ENCODE assay signal across 7 cellular contexts in the genomic region with DNA sequence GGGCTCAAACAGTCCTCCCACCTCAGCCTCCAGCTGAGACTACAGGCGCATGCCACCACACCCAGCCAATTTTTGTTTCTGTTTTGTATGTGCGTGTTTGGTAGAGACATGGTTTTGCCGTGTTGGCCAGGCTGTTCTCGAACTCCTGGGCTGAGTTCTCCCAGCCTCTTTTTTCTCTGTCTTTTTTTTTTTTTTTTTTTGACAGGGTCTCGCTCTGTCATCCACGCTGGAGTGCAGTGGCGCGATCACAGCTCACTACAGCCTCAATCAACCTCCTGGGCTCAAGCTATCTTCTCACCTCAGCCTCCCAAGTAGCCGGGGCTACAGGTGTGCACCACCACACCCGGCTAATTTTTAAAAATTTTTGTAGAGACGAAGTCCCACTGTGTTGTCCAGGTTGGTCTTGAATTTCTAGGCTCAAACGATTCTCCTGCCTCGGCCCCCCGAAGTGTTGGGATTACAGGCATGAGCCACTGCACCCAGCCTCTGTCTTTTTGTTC. TPM values are rescaled to one million over a fixed set of nuclear protein-coding genes. Genes with fewer than 3 reads are reported as not detected.
DNase-seq lines count a peak whose midpoint lies in the region; ATAC-seq and TF ChIP-seq lines count a peak whose summit lies in the region.

No MANE protein-coding gene starts in this region.

- H3K36me3 ChIP-seq in KMS-11 (ENCODE audit: insufficient read depth): no peaks in the 10 kb centered on the region
- H3K36me3 ChIP-seq in subcutaneous abdominal adipose tissue (ENCODE audit: control insufficient read depth in 5 of 5, insufficient read depth in 5 of 5, low read length in 5 of 5): peaks cover 0 to 6% (median 0%) of the 10 kb centered on the region in 5 donors

- H3K4me3 Mint-ChIP-seq in activated naive CD8-positive, alpha-beta T cell treated with anti-CD3 and anti-CD28 coated beads, Interleukin-2, amount 10 ng/mL, durations not matched to agents 7 days and 5 days: peak overlapping the region; percentile 88

- H3K4me2 ChIP-seq in KMS-11: peak overlapping the region; percentile 55

- H4K20me1 ChIP-seq in KMS-11 (ENCODE audit: insufficient read depth): no peaks in the 10 kb centered on the region

- no peaks in the 10 kb centered on the region for H3K27me3 ChIP-seq in KMS-11 (ENCODE audit: insufficient read depth, low read depth)
- no peaks in the 10 kb centered on the region for H3K27me3 ChIP-seq in layer of hippocampus (ENCODE audit: control insufficient read depth, insufficient read depth, low read length)
- H3K27me3 ChIP-seq in subcutaneous abdominal adipose tissue (ENCODE audit: control insufficient read depth in 5 of 5, insufficient read depth in 4 of 5, low read length in 5 of 5): no peaks in the 10 kb centered on the region

- H3K27ac ChIP-seq in KMS-11: peak overlapping the region; percentile 68
- peak overlapping the region; percentile 65 for H3K27ac ChIP-seq in layer of hippocampus (ENCODE audit: low read depth, low read length)
- H3K27ac ChIP-seq in subcutaneous abdominal adipose tissue (ENCODE audit: low read depth, low read length): peak overlapping the region; percentile 77

- peaks cover 19% of the 10 kb centered on the region for H3K4me1 ChIP-seq in KMS-11 (ENCODE audit: low read depth, poor library complexity, severe bottlenecking)
- peaks cover 0 to 17% (median 15%) of the 10 kb centered on the region in 5 donors for H3K4me1 ChIP-seq in subcutaneous abdominal adipose tissue (ENCODE audit: control insufficient read depth in 5 of 5, insufficient read depth in 5 of 5, low read length in 5 of 5)

- H3K4me3 ChIP-seq in KMS-11 (IDR thresholded peaks at IDR 0.05; ENCODE audit: insufficient read depth, low read depth, low read length) (no peak overlapping the region), subcutaneous abdominal adipose tissue (ENCODE audit: low read depth in 1 of 5, low read length in 5 of 5) (peak overlapping the region in 4 of 5 donors; percentile 21 to 62 (median 56))

- ATAC-seq in activated naive CD8-positive, alpha-beta T cell treated with anti-CD3 and anti-CD28 coated beads, Interleukin-2, amount 10 ng/mL, durations not matched to agents 7 days and 5 days (ENCODE audit: low read depth): no peak
- ATAC-seq in GM19395 (IDR thresholded peaks at IDR 0.05; ENCODE audit: unreplicated experiment): no peak

- H3K27ac Mint-ChIP-seq in activated naive CD8-positive, alpha-beta T cell treated with anti-CD3 and anti-CD28 coated beads, Interleukin-2, amount 10 ng/mL, durations not matched to agents 7 days and 5 days: peak overlapping the region; percentile 94

- H3K27me3 Mint-ChIP-seq in activated naive CD8-positive, alpha-beta T cell treated with anti-CD3 and anti-CD28 coated beads, Interleukin-2, amount 10 ng/mL, durations not matched to agents 7 days and 5 days: no peaks in the 10 kb centered on the region

- no peaks in the 10 kb centered on the region for H3K36me3 Mint-ChIP-seq in activated naive CD8-positive, alpha-beta T cell treated with anti-CD3 and anti-CD28 coated beads, Interleukin-2, amount 10 ng/mL, durations not matched to agents 7 days and 5 days

- H3K9me3 ChIP-seq in subcutaneous abdominal adipose tissue (ENCODE audit: control insufficient read depth in 5 of 5, low read length in 5 of 5): no peaks in the 10 kb centered on the region

- peaks cover 37% of the 10 kb centered on the region for H3K79me2 ChIP-seq in KMS-11 (ENCODE audit: insufficient read depth, low read depth)

- DNase-seq in activated naive CD8-positive, alpha-beta T cell treated with anti-CD3 and anti-CD28 coated beads, Interleukin-2, amount 10 ng/mL, durations not matched to agents 7 days and 5 days: peak; percentile 45
- DNase-seq in NCI-H1694 treated with DMSO at 0.1 percent for 48 hours (lab: John Stamatoyannopoulos, UW) (no peak), NCI-H748 (lab: John Stamatoyannopoulos, UW; ENCODE audit: unreplicated experiment) (no peak)

- POLR2A ChIA-PET in activated naive CD8-positive, alpha-beta T cell treated with anti-CD3 and anti-CD28 coated beads, Interleukin-2, amount 10 ng/mL, durations not matched to agents 7 days and 5 days (lab: Charles Lee): interaction anchor here (0.6 to 5.1 kb wide), 31 partner anchors 8 to 1270 kb away, joined by 3 to 110 read pairs (median 5); a partner anchor contains a TSS

- peak overlapping the region; percentile 13; the same call in 1 of the 2 replicates for H2AFZ ChIP-seq in KMS-11 (ENCODE audit: low read depth)

- no peaks in the 10 kb centered on the region for H3K9me3 Mint-ChIP-seq in activated naive CD8-positive, alpha-beta T cell treated with anti-CD3 and anti-CD28 coated beads, Interleukin-2, amount 10 ng/mL, durations not matched to agents 7 days and 5 days

- TF ChIP-seq CTCF in KMS-11 (conservative IDR thresholded peaks at IDR 0.05; ENCODE audit: low read depth, low read length): no peak

- H3K9ac ChIP-seq in KMS-11 (peak overlapping the region; percentile 2; the same call in 1 of the 2 replicates), subcutaneous abdominal adipose tissue (ENCODE audit: low read length in 5 of 5) (peak overlapping the region in 3 of 5 donors; percentile 41 to 58 (median 56))

- H3K4me1 Mint-ChIP-seq in activated naive CD8-positive, alpha-beta T cell treated with anti-CD3 and anti-CD28 coated beads, Interleukin-2, amount 10 ng/mL, durations not matched to agents 7 days and 5 days: peaks cover 1% of the 10 kb centered on the region

RNA-seq across cellular contexts. Expression of a gene that starts 0.9 kb away (rescaled TPM):
- total RNA-seq in activated naive CD8-positive, alpha-beta T cell treated with anti-CD3 and anti-CD28 coated beads, Interleukin-2, amount 10 ng/mL, durations not matched to agents 7 days and 5 days: 10 to 100 TPM; 33.3 to 35.4 TPM

RNA-seq across cellular contexts. Expression of a gene that starts 37.8 kb away (rescaled TPM):
- total RNA-seq in activated naive CD8-positive, alpha-beta T cell treated with anti-CD3 and anti-CD28 coated beads, Interleukin-2, amount 10 ng/mL, durations not matched to agents 7 days and 5 days: 10 to 100 TPM; 29.8 to 32.7 TPM
